1 cellular context compared by ENCODE assay signal in the genomic region with DNA sequence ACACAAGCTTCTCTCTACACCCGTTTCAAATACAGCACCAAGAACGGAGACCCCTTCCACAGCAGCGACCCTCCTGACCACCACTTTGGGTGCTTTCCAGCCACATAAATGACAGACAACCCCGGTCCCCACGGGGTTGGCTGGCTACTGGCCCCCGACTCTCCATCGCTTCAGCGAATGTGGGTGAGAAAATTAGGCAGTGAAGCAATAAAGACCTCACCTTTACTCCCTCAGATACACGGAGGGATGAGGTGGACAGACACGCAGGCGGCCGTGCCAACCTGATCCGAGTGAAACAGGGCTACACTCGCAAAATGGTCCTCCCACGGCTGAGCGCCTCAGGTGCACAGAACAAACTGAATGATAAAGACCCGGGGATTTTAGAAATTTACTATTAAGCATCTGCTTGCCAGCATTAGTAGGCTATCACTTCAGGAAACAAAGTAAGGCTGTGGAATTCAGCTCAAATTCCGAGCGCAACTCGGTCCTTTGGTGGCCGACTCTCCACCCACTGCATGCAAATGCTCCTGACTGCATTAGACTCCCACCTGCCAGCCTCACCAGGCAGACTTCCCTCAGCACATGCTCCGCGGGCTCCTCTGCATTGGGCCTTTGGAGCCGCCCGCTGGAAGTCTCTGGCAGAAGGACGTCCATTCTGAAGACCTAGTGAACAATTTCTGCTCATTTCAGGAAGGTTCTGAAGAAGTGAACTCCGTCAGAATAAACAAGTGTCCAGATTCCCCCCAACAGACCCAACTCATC.
TF ChIP-seq lines count a peak whose summit lies in the region.

No MANE protein-coding gene starts in this region.

TF ChIP-seq in SK-N-SH, 30 proteins besides CTCF, POLR2A, EP300 and RAD21 (continued from another document):
- no peak for TF ChIP-seq SMC3 (IDR thresholded peaks at IDR 0.05; ENCODE audit: low read depth, low read length)
- TF ChIP-seq RXRA (IDR thresholded peaks at IDR 0.05; ENCODE audit: borderline replicate concordance, low read depth), result no peak
- TF ChIP-seq, protein P1, sequence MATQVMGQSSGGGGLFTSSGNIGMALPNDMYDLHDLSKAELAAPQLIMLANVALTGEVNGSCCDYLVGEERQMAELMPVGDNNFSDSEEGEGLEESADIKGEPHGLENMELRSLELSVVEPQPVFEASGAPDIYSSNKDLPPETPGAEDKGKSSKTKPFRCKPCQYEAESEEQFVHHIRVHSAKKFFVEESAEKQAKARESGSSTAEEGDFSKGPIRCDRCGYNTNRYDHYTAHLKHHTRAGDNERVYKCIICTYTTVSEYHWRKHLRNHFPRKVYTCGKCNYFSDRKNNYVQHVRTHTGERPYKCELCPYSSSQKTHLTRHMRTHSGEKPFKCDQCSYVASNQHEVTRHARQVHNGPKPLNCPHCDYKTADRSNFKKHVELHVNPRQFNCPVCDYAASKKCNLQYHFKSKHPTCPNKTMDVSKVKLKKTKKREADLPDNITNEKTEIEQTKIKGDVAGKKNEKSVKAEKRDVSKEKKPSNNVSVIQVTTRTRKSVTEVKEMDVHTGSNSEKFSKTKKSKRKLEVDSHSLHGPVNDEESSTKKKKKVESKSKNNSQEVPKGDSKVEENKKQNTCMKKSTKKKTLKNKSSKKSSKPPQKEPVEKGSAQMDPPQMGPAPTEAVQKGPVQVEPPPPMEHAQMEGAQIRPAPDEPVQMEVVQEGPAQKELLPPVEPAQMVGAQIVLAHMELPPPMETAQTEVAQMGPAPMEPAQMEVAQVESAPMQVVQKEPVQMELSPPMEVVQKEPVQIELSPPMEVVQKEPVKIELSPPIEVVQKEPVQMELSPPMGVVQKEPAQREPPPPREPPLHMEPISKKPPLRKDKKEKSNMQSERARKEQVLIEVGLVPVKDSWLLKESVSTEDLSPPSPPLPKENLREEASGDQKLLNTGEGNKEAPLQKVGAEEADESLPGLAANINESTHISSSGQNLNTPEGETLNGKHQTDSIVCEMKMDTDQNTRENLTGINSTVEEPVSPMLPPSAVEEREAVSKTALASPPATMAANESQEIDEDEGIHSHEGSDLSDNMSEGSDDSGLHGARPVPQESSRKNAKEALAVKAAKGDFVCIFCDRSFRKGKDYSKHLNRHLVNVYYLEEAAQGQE (IDR thresholded peaks at IDR 0.05; ENCODE audit: low read depth, low read length), result no peak
- TF ChIP-seq GATA2 (CRISPR knock-in tag; IDR thresholded peaks at IDR 0.05), result no peak
- no peak for TF ChIP-seq SIN3A (IDR thresholded peaks at IDR 0.05; ENCODE audit: borderline replicate concordance, low read depth, low read length)
- no peak for TF ChIP-seq TAF1 (IDR thresholded peaks at IDR 0.05; ENCODE audit: borderline replicate concordance, low read depth, low read length)
- TF ChIP-seq, protein P2, sequence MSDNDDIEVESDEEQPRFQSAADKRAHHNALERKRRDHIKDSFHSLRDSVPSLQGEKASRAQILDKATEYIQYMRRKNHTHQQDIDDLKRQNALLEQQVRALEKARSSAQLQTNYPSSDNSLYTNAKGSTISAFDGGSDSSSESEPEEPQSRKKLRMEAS (IDR thresholded peaks at IDR 0.05; ENCODE audit: low read depth), result no peak
- TF ChIP-seq, protein P3, sequence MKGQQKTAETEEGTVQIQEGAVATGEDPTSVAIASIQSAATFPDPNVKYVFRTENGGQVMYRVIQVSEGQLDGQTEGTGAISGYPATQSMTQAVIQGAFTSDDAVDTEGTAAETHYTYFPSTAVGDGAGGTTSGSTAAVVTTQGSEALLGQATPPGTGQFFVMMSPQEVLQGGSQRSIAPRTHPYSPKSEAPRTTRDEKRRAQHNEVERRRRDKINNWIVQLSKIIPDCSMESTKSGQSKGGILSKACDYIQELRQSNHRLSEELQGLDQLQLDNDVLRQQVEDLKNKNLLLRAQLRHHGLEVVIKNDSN (IDR thresholded peaks at IDR 0.05; ENCODE audit: borderline replicate concordance, low read depth), result no peak
- TF ChIP-seq, protein P4, sequence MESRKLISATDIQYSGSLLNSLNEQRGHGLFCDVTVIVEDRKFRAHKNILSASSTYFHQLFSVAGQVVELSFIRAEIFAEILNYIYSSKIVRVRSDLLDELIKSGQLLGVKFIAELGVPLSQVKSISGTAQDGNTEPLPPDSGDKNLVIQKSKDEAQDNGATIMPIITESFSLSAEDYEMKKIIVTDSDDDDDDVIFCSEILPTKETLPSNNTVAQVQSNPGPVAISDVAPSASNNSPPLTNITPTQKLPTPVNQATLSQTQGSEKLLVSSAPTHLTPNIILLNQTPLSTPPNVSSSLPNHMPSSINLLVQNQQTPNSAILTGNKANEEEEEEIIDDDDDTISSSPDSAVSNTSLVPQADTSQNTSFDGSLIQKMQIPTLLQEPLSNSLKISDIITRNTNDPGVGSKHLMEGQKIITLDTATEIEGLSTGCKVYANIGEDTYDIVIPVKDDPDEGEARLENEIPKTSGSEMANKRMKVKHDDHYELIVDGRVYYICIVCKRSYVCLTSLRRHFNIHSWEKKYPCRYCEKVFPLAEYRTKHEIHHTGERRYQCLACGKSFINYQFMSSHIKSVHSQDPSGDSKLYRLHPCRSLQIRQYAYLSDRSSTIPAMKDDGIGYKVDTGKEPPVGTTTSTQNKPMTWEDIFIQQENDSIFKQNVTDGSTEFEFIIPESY (IDR thresholded peaks at IDR 0.05; ENCODE audit: borderline replicate concordance, low read depth), result no peak
- TF ChIP-seq EZH2phosphoT487 (IDR thresholded peaks at IDR 0.05; ENCODE audit: borderline replicate concordance, low read depth), result no peak
- TF ChIP-seq TEAD4 (IDR thresholded peaks at IDR 0.05; ENCODE audit: borderline replicate concordance, insufficient read depth), result no peak
- TF ChIP-seq NFIC (IDR thresholded peaks at IDR 0.05; ENCODE audit: borderline replicate concordance), result no peak
